6 cellular contexts compared by ENCODE assay signal in the genomic region with DNA sequence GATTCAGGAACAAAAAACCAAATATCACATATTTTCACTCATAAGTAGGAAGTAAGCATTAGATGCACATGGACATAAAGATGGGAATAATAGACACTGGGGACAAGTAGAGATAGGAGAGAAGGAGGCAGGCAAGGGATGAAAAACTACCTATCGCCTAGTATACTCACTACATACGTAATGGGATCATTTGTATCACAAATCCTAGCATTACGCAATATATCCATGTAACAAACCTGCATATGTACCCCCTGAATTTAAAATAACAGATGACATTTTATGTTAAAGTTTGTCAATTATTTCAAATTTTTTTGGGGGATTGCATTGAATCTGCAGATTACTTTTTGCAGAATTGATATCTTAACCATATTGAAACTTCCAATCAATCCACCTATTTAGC.
"Had no signal": no experiment of that assay in that cellular context is flagged by ENCODE, and none has a peak within 500 bp of the region (broad histone marks: within the 10 kb centered on the region; RNA-seq: fewer than 3 reads in every experiment).

No MANE protein-coding gene starts in this region.

- ATAC-seq: K562 had no signal

- H3K9ac ChIP-seq: KMS-11 had no signal

- H3K4me2 ChIP-seq: KMS-11 had no signal

- H3K27ac ChIP-seq: HL-60, KMS-11 had no signal

- DNase-seq: KBM-7, KG1 had no signal

- FAIRE-seq: HTR-8/SVneo, K562 had no signal

- H3K4me3 ChIP-seq: K562 had no signal
